ENCODE assay signal across 7 cellular contexts in genomic region chr12:56256326-56256960, GRCh38. TPM values are rescaled to one million over a fixed set of nuclear protein-coding genes. Genes with fewer than 3 reads are reported as not detected.
A peak's percentile ranks its signal among the peaks of the same experiment; 100 is the strongest.
DNase-seq lines count a peak whose midpoint lies in the region; ATAC-seq and TF ChIP-seq lines count a peak whose summit lies in the region.

No MANE protein-coding gene starts in this region.

- H3K4me1 ChIP-seq in smooth muscle cell (ENCODE audit: low read depth), result peaks cover 19% of the 10 kb centered on the region

- H3K36me3 ChIP-seq in H7 (replicated peaks; ENCODE audit: control insufficient read depth, insufficient read depth, low read length), result peaks cover 47% of the 10 kb centered on the region
- peaks cover 17% of the 10 kb centered on the region for H3K36me3 ChIP-seq in smooth muscle cell (ENCODE audit: low read depth)

- TF ChIP-seq CTCF in fibroblast of pulmonary artery (IDR thresholded peaks at IDR 0.05; ENCODE audit: low read length, missing control alignments) (peak; percentile 21), smooth muscle cell (IDR thresholded peaks at IDR 0.05; ENCODE audit: borderline replicate concordance, insufficient read depth, poor library complexity, severe bottlenecking) (peak; percentile 4)

- peaks cover 50% of the 10 kb centered on the region for H4K20me1 ChIP-seq in smooth muscle cell (ENCODE audit: low read depth)

- H2AFZ ChIP-seq in smooth muscle cell (ENCODE audit: low read depth), result no peak overlapping the region

- no peak for ATAC-seq in GM21717 (IDR thresholded peaks at IDR 0.05; ENCODE audit: unreplicated experiment)

- WGBS in smooth muscle cell (ENCODE audit: low lambda C conversion rate), result 28% methylated on average over 4 of the region's 4 CpGs

- H3K4me3 ChIP-seq in H7 (ENCODE audit: insufficient read depth, low read depth, low read length), result no peak overlapping the region
- H3K4me3 ChIP-seq in fibroblast of pulmonary artery (replicated peaks; ENCODE audit: low read depth, low read length), result peak overlapping the region; percentile 89
- peak overlapping the region; percentile 99 for H3K4me3 ChIP-seq in smooth muscle cell

- H3K79me2 ChIP-seq in smooth muscle cell (ENCODE audit: low read depth), result peaks cover 29% of the 10 kb centered on the region

- H3F3A ChIP-seq in smooth muscle cell (ENCODE audit: low read depth), result peaks cover 15% of the 10 kb centered on the region

- H3K9me3 ChIP-seq in smooth muscle cell (replicated peaks; ENCODE audit: low read depth), result no peaks in the 10 kb centered on the region

- DNase-seq in H7 (peak; percentile 87), T1000 (lab: John Stamatoyannopoulos, UW) (peak; percentile 83), fibroblast of pulmonary artery (ENCODE audit: low read depth) (peak; percentile 33), smooth muscle cell (lab: John Stamatoyannopoulos, UW; ENCODE audit: unreplicated experiment) (no peak), GF-D8 (lab: John Stamatoyannopoulos, UW) (no peak)
- DNase-seq in activated effector memory CD4-positive, alpha-beta T cell treated with Interleukin-2 at 50 U/mL for 16 hours, result no peak

- H3K9ac ChIP-seq in smooth muscle cell (ENCODE audit: low read depth), result peak overlapping the region; percentile 37

- peak overlapping the region; percentile 68 for H3K27ac ChIP-seq in smooth muscle cell (ENCODE audit: low read depth)

- H3K27me3 ChIP-seq in H7 (ENCODE audit: control insufficient read depth, insufficient read depth, low read length), result no peaks in the 10 kb centered on the region
- no peaks in the 10 kb centered on the region for H3K27me3 ChIP-seq in smooth muscle cell (ENCODE audit: low read depth)

- peak overlapping the region; percentile 99 for H3K4me2 ChIP-seq in smooth muscle cell

RNA-seq across cellular contexts. Expression of gene ANKRD52, which starts 1.7 kb away (rescaled TPM):
- total RNA-seq in H7 (2014; rRNA removed; shearing (Covaris generic)), result 11.2 and 13.7 TPM in 2 replicates
- total RNA-seq in smooth muscle cell, result 31.4 and 32.5 TPM in 2 replicates
- polyA plus RNA-seq in smooth muscle cell, result 49.9 and 54.0 TPM in 2 replicates

RNA-seq across cellular contexts. Expression of gene COQ10A, which starts 10.3 kb away (rescaled TPM):
- total RNA-seq in H7 (2014; rRNA removed; shearing (Covaris generic)), result 15.5 and 21.2 TPM in 2 replicates
- 8.7 and 11.0 TPM in 2 replicates for total RNA-seq in smooth muscle cell
- polyA plus RNA-seq in smooth muscle cell, result 9.8 and 16.8 TPM in 2 replicates

RNA-seq across cellular contexts. Expression of gene SLC39A5, which starts 26.6 kb away (rescaled TPM):
- 0.48 TPM in 1 of 2 replicates, not detected in the other for total RNA-seq in H7 (2014; rRNA removed; shearing (Covaris generic))
- 0.36 and 0.99 TPM in 2 replicates for total RNA-seq in smooth muscle cell
- not detected in 2 replicates for polyA plus RNA-seq in smooth muscle cell

RNA-seq across cellular contexts. Expression of gene NABP2, which starts 32.3 kb away (rescaled TPM):
- 45.5 and 50.4 TPM in 2 replicates for total RNA-seq in H7 (2014; rRNA removed; shearing (Covaris generic))
- total RNA-seq in smooth muscle cell, result 20.9 and 33.8 TPM in 2 replicates
- 14.2 and 16.4 TPM in 2 replicates for polyA plus RNA-seq in smooth muscle cell

RNA-seq across cellular contexts. Expression of gene RNF41, which starts 34.7 kb away (rescaled TPM):
- total RNA-seq in H7 (2014; rRNA removed; shearing (Covaris generic)), result 96.2 and 98.4 TPM in 2 replicates
- total RNA-seq in smooth muscle cell, result 46.1 and 65.2 TPM in 2 replicates
- 19.4 and 22.2 TPM in 2 replicates for polyA plus RNA-seq in smooth muscle cell

Comparison
In these comparisons a context has a peak if more than half of its experiments do, and no peak if none do; other contexts are left out.
1. DNase-seq: peak in H7 (single experiment), T1000 (single experiment) and fibroblast of pulmonary artery (single experiment); none in smooth muscle cell (single experiment), activated effector memory CD4-positive, alpha-beta T cell treated with Interleukin-2 at 50 U/mL for 16 hours (single experiment) and GF-D8 (single experiment).